10 cellular contexts compared by ENCODE assay signal in the genomic region with DNA sequence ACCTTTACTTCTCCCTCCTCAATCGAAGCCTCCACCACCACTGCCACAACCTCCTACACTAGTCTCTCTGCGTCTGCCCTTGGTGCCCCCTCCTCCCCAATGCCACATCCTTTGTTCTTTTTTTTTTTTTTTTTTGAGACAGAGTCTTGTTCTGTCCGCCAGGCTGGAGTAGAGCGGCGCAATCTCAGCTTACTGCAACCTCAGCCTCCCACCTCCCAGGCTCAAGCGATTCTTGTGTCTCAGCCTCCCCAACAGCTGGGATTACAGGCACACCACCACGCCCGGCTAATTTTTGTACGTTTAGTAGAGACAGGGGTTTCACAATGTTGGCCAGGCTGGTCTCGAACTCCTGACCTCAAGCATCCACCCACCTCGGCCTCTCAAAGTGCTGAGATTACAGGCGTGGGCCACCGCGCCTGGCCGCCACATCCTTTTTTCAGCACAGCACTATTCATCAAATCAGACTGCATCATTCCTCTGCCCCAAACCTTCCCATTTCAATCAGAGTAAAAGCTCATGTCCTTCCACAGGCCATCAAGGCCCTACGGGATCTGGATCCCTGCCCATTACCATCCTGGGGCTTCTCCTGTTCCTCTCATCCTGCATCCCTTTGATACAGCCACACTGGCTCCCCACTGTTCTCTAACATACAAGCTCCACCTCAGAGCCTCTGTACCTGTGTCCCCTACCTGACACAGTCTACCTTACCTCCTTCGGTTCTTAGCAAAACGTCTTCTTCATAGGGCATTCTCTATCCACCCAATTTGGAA. TPM values are rescaled to one million over a fixed set of nuclear protein-coding genes. Genes with fewer than 3 reads are reported as not detected.
DNase-seq lines count a peak whose midpoint lies in the region; ATAC-seq, FAIRE-seq and TF ChIP-seq lines count a peak whose summit lies in the region.
"Had no signal": no experiment of that assay in that cellular context is flagged by ENCODE, and none has a peak within 500 bp of the region (broad histone marks: within the 10 kb centered on the region; RNA-seq: fewer than 3 reads in every experiment).

No MANE protein-coding gene starts in this region.

- peaks cover 32% of the 10 kb centered on the region for H3K4me1 ChIP-seq in CD8-positive, alpha-beta T cell (ENCODE audit: insufficient read depth, low read length)
- peaks cover 8% of the 10 kb centered on the region for H3K4me1 ChIP-seq in NT2/D1 (ENCODE audit: insufficient read depth, insufficient read length)
- H3K4me1 ChIP-seq in psoas muscle = peaks cover 34% of the 10 kb centered on the region

- H3K9ac ChIP-seq in NT2/D1 (ENCODE audit: insufficient read length, low read depth) = peak overlapping the region; percentile 99

- POLR2A ChIA-PET in CD8-positive, alpha-beta T cell (lab: Charles Lee) = interaction anchor here (1.3 to 2.9 kb wide), 2 partner anchors 52 to 55 kb away, joined by 3 to 14 read pairs; a partner anchor contains a TSS

- CTCF ChIA-PET in CD8-positive, alpha-beta T cell (lab: Charles Lee) = no interaction called here

- no peak overlapping the region for H3K4me3 Mint-ChIP-seq in CD8-positive, alpha-beta T cell
- H3K4me3 Mint-ChIP-seq in chondrocyte (ENCODE audit: unreplicated experiment) = no peak overlapping the region

- H3K4me1 Mint-ChIP-seq in CD8-positive, alpha-beta T cell (ENCODE audit: low read depth) = peaks cover 34% of the 10 kb centered on the region
- H3K4me1 Mint-ChIP-seq in chondrocyte (ENCODE audit: low read depth) = peaks cover 7% of the 10 kb centered on the region

- ATAC-seq in CD8-positive, alpha-beta T cell = peak; percentile 13
- ATAC-seq in psoas muscle (no peak), HG02970 (IDR thresholded peaks at IDR 0.05; ENCODE audit: low FRiP score, unreplicated experiment) (no peak), GM21526 (IDR thresholded peaks at IDR 0.05; ENCODE audit: low FRiP score, unreplicated experiment) (no peak)

- H3K4me3 ChIP-seq in CD8-positive, alpha-beta T cell (ENCODE audit: low read depth, low read length) = peak overlapping the region; percentile 92
- H3K4me3 ChIP-seq in NT2/D1 (ENCODE audit: insufficient read length, low read depth) (peak overlapping the region; percentile 98), psoas muscle (peak overlapping the region; percentile 86)

- no peak overlapping the region for H3K27ac Mint-ChIP-seq in CD8-positive, alpha-beta T cell
- no peak overlapping the region for H3K27ac Mint-ChIP-seq in chondrocyte (ENCODE audit: unreplicated experiment)
- H3K27ac Mint-ChIP-seq: progenitor cell of endocrine pancreas had no signal

- H3K9me3 ChIP-seq in CD8-positive, alpha-beta T cell (ENCODE audit: low read length) = no peaks in the 10 kb centered on the region
- no peaks in the 10 kb centered on the region for H3K9me3 ChIP-seq in NT2/D1 (ENCODE audit: insufficient read depth, low read length)
- H3K9me3 ChIP-seq in psoas muscle = no peaks in the 10 kb centered on the region

- no peak for FAIRE-seq in frontal cortex (lab: Jason Lieb, UNC)

- no peak overlapping the region for H3K27ac ChIP-seq in CD8-positive, alpha-beta T cell (ENCODE audit: low read depth, low read length)
- no peak overlapping the region for H3K27ac ChIP-seq in psoas muscle

- WGBS in psoas muscle, 3 donors = 65 to 73% (median 67%) methylated on average over 18 of the region's 18 CpGs

- H3K27me3 Mint-ChIP-seq in CD8-positive, alpha-beta T cell (ENCODE audit: low read depth) = no peaks in the 10 kb centered on the region
- H3K27me3 Mint-ChIP-seq in chondrocyte (ENCODE audit: low read depth) = no peaks in the 10 kb centered on the region
- H3K27me3 Mint-ChIP-seq: progenitor cell of endocrine pancreas had no signal

- intact Hi-C loops in CD8-positive, alpha-beta T cell (cut with DNase I, micrococcal nuclease) = loop anchor here (5.0 to 10.0 kb wide), 3 partner anchors 104 to 292 kb away; a partner anchor contains a TSS
- intact Hi-C loops in psoas muscle (cut with DNase I) = no loop called here

- TF ChIP-seq CTCF in CD8-positive, alpha-beta T cell (IDR thresholded peaks at IDR 0.05) = no peak
- no peak for TF ChIP-seq CTCF in psoas muscle (IDR thresholded peaks at IDR 0.05)
- no peak for TF ChIP-seq CTCF in chondrocyte (IDR thresholded peaks at IDR 0.05)

- no peaks in the 10 kb centered on the region for H3K27me3 ChIP-seq in CD8-positive, alpha-beta T cell (ENCODE audit: insufficient read depth, low read length)
- no peaks in the 10 kb centered on the region for H3K27me3 ChIP-seq in NT2/D1 (ENCODE audit: insufficient read depth, insufficient read length)
- no peaks in the 10 kb centered on the region for H3K27me3 ChIP-seq in psoas muscle (ENCODE audit: insufficient read depth in 3 of 3, low read length in 2 of 3)

- no peaks in the 10 kb centered on the region for H3K9me3 Mint-ChIP-seq in CD8-positive, alpha-beta T cell
- no peaks in the 10 kb centered on the region for H3K9me3 Mint-ChIP-seq in chondrocyte (ENCODE audit: low read depth)

- peaks cover 2% of the 10 kb centered on the region for H3K36me3 ChIP-seq in CD8-positive, alpha-beta T cell (ENCODE audit: insufficient read depth, low read length)
- H3K36me3 ChIP-seq in NT2/D1 (ENCODE audit: insufficient read depth, insufficient read length, low read length) (peaks cover 21% of the 10 kb centered on the region), psoas muscle (ENCODE audit: insufficient read depth in 1 of 2, low read depth in 1 of 2) (peaks cover 0 to 15% of the 10 kb centered on the region in 2 donors)

- peak in 3 of 7 experiments; percentile 12 to 38 (median 14) for DNase-seq in CD8-positive, alpha-beta T cell
- DNase-seq in NT2/D1 (ENCODE audit: low read depth, low spot score) = no peak
- DNase-seq in central memory CD4-positive, alpha-beta T cell = peak; percentile 21
- no peak for DNase-seq in psoas muscle
- DNase-seq in chondrocyte (ENCODE audit: low spot score) = no peak
- DNase-seq in frontal cortex (ENCODE audit: low spot score in 2 of 2) = no peak
- DNase-seq: NCI-H1092 had no signal

- peaks cover 17% of the 10 kb centered on the region for H3K36me3 Mint-ChIP-seq in CD8-positive, alpha-beta T cell
- H3K36me3 Mint-ChIP-seq in chondrocyte (ENCODE audit: low read depth) = peaks cover 10% of the 10 kb centered on the region

RNA-seq across cellular contexts. Expression of a gene that starts 2.0 kb away (rescaled TPM):
- total RNA-seq in CD8-positive, alpha-beta T cell = 10 to 100 TPM; 38.4 to 38.9 TPM
- total RNA-seq in psoas muscle (1 to 10 TPM; 2.1 to 3.4 (median 2.5) TPM), chondrocyte (12.9 to 15.3 TPM (median 14.6 TPM) in 3 replicates), frontal cortex (70.1 TPM)
- 1 to 10 TPM; 1.1 to 6.1 (median 1.4) TPM for polyA plus RNA-seq in psoas muscle

RNA-seq across cellular contexts. Expression of a gene that starts 25.6 kb away (rescaled TPM):
- not detected for total RNA-seq in CD8-positive, alpha-beta T cell
- not detected for total RNA-seq in psoas muscle
- polyA plus RNA-seq in psoas muscle = under 1 TPM in 1 of 3 donors, not detected in 2; 0.04 TPM
- 0.67 TPM in 1 of 3 replicates, not detected in the others for total RNA-seq in chondrocyte
- under 0.01 TPM for total RNA-seq in frontal cortex
- total RNA-seq: progenitor cell of endocrine pancreas had no signal

RNA-seq across cellular contexts. Expression of a gene that starts 27.2 kb away (rescaled TPM):
- 10 to 100 TPM; 26.5 to 27.0 TPM for total RNA-seq in CD8-positive, alpha-beta T cell
- 10 to 100 TPM; 12.2 to 19.3 (median 17.7) TPM for total RNA-seq in psoas muscle
- polyA plus RNA-seq in psoas muscle = 10 to 100 TPM; 18.3 to 27.5 (median 22.5) TPM
- total RNA-seq in chondrocyte = 39.8 to 52.4 TPM (median 47.8 TPM) in 3 replicates
- total RNA-seq in frontal cortex = 131 TPM

RNA-seq across cellular contexts. Expression of a gene that starts 50.5 kb away (rescaled TPM):
- total RNA-seq in CD8-positive, alpha-beta T cell = under 1 TPM in 1 of 2 experiments, not detected in 1; 0.38 TPM
- total RNA-seq in psoas muscle (1 to 10 TPM; 5.4 to 9.5 (median 6.8) TPM), chondrocyte (557 to 584 TPM (median 567 TPM) in 3 replicates), frontal cortex (9.0 TPM)
- polyA plus RNA-seq in psoas muscle = 1 to 10 TPM; 3.9 to 5.8 (median 4.7) TPM

RNA-seq across cellular contexts. Expression of a gene that starts 51.5 kb away (rescaled TPM):
- total RNA-seq in CD8-positive, alpha-beta T cell = 1 to 10 TPM in 1 of 2 experiments, under 1 TPM in 1; 0.89 to 1.0 TPM
- 1 to 10 TPM; 1.7 to 3.4 (median 2.5) TPM for total RNA-seq in psoas muscle
- 1 to 10 TPM in 2 of 3 donors, under 1 TPM in 1; 0.58 to 1.5 (median 1.4) TPM for polyA plus RNA-seq in psoas muscle
- 83.8 to 109 TPM (median 84.8 TPM) in 3 replicates for total RNA-seq in chondrocyte
- 10.2 TPM for total RNA-seq in frontal cortex

Comparison
In these comparisons a context has a peak if more than half of its experiments do, and no peak if none do; other contexts are left out.
1. intact Hi-C loops: an anchor here in CD8-positive, alpha-beta T cell (5.0 to 10.0 kb wide); none called in psoas muscle.